In genomic region chr9:4985376-4986266, GRCh38 we compare ENCODE assay signal across 1 cellular context.
TF ChIP-seq lines count a peak whose summit lies in the region.

No MANE protein-coding gene starts in this region.

TF ChIP-seq in IMR-90, 13 proteins besides CTCF, POLR2A, EP300 and RAD21 (continued from another document):
- TF ChIP-seq RCOR1 (IDR thresholded peaks at IDR 0.05; ENCODE audit: insufficient replicate concordance, low read length) (no peak), CHD1 (IDR thresholded peaks at IDR 0.05; ENCODE audit: low read depth, low read length) (no peak), NFE2L2 (IDR thresholded peaks at IDR 0.05; ENCODE audit: low read depth, low read length) (no peak), BHLHE40 (IDR thresholded peaks at IDR 0.05; ENCODE audit: low read depth, low read length) (no peak), MAFK (IDR thresholded peaks at IDR 0.05; ENCODE audit: low read depth, low read length) (no peak), SMC3 (IDR thresholded peaks at IDR 0.05; ENCODE audit: low read depth, low read length) (0 out of 2 replicates have a peak, but pooled peaks have one; percentile 8)
TF ChIP-seq in IMR-90: peak in this region for 2.
